Comparison of ENCODE assay signal across 7 cellular contexts in the genomic region with DNA sequence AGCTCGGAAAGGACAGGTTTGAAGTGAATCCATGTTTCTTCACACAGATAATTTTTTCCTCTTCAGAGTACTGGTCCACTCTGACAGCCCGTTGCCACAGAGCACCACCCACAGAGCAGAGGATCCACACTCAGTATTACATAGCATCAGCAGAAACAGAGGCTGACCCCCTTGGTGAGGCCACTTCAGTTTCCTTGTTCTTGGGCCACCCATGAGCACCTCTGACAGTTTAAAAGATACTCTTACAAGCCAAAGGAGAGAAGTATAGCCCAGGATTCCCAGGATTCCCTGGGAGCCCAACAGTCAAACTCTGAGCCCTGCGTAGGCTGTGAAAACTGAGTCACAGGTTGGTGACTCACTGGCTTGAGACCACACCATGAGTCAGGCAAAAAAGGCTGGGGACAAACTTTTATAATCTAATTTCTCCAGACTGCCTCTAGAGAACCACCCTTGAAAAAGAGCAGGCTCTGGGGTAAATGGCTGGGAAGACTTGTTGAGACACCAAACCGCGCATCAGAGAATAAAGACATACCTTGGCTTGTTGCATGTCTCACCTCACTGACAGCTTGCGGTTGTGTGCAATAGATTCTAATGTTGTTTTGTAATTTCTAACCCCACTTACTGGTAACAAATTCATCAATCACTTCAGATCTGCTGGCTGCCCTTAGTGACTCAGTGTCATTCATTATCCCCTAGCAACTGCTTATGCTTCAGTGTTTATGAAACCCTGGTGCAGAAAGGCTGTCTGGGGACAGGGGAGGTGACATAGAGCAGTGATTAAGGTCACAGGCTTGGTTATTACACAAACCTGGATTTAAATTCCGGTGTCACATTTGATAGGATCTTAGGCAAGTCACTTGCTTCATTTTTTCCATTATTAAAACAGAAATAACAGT. TPM values are rescaled to one million over a fixed set of nuclear protein-coding genes. Genes with fewer than 3 reads are reported as not detected.
DNase-seq lines count a peak whose midpoint lies in the region; ATAC-seq, FAIRE-seq and TF ChIP-seq lines count a peak whose summit lies in the region.

No MANE protein-coding gene starts in this region.

- peaks cover 0 to 2% of the 10 kb centered on the region in 2 donors for H3K4me1 Mint-ChIP-seq in stimulated activated naive B cell treated with anti-CD40 and anti-IgM and Interleukin-4, amounts not matched to agents 10 μg/mL and 1 μg/mL and 100 μg/mL, for 72 hours

- no peak overlapping the region for H3K4me3 Mint-ChIP-seq in stimulated activated naive B cell treated with anti-CD40 and anti-IgM and Interleukin-4, amounts not matched to agents 10 μg/mL and 1 μg/mL and 100 μg/mL, for 72 hours

- TF ChIP-seq CTCF in kidney (IDR thresholded peaks at IDR 0.05; ENCODE audit: borderline replicate concordance, extremely low read depth, insufficient read depth): no peak

- peak; percentile 89 for DNase-seq in MG63
- peak; percentile 91 for DNase-seq in amniotic stem cell (lab: John Stamatoyannopoulos, UW)
- DNase-seq in kidney: peak; percentile 78
- DNase-seq in stimulated activated naive B cell treated with anti-CD40 and anti-IgM and Interleukin-4, amounts not matched to agents 10 μg/mL and 1 μg/mL and 100 μg/mL, for 72 hours: no peak
- no peak for DNase-seq in NCI-H2227 (lab: John Stamatoyannopoulos, UW; ENCODE audit: unreplicated experiment)

- intact Hi-C loops in kidney (cut with DNase I): no loop called here

- peak overlapping the region in 1 of 2 donors; percentile 11 for H3K27ac ChIP-seq in kidney (ENCODE audit: low read depth in 2 of 2, low read length in 2 of 2)

- no peak overlapping the region for H3K27ac Mint-ChIP-seq in stimulated activated naive B cell treated with anti-CD40 and anti-IgM and Interleukin-4, amounts not matched to agents 10 μg/mL and 1 μg/mL and 100 μg/mL, for 72 hours

- H3K27me3 ChIP-seq in MG63: no peaks in the 10 kb centered on the region

- H3K27me3 Mint-ChIP-seq in stimulated activated naive B cell treated with anti-CD40 and anti-IgM and Interleukin-4, amounts not matched to agents 10 μg/mL and 1 μg/mL and 100 μg/mL, for 72 hours: peaks cover 0 to 6% of the 10 kb centered on the region in 2 donors

- H3K4me3 ChIP-seq in MG63 (no peak overlapping the region), kidney (ENCODE audit: low read length in 2 of 2) (no peak overlapping the region)

- no peaks in the 10 kb centered on the region for H3K9me3 Mint-ChIP-seq in stimulated activated naive B cell treated with anti-CD40 and anti-IgM and Interleukin-4, amounts not matched to agents 10 μg/mL and 1 μg/mL and 100 μg/mL, for 72 hours

- no peaks in the 10 kb centered on the region; the same call in 1 of the 2 replicates for H3K9me3 ChIP-seq in MG63
- no peaks in the 10 kb centered on the region for H3K9me3 ChIP-seq in kidney (ENCODE audit: control insufficient read depth in 1 of 2, low read length in 2 of 2)

- peaks cover 14 to 26% of the 10 kb centered on the region in 2 donors for H3K4me1 ChIP-seq in kidney (ENCODE audit: control insufficient read depth in 1 of 2, insufficient read depth in 1 of 2, low read depth in 1 of 2, low read length in 2 of 2)

- no peaks in the 10 kb centered on the region for H3K36me3 Mint-ChIP-seq in stimulated activated naive B cell treated with anti-CD40 and anti-IgM and Interleukin-4, amounts not matched to agents 10 μg/mL and 1 μg/mL and 100 μg/mL, for 72 hours

- ATAC-seq in GM18870 (IDR thresholded peaks at IDR 0.05; ENCODE audit: unreplicated experiment): peak; percentile 58
- ATAC-seq in stimulated activated naive B cell treated with anti-CD40 and anti-IgM and Interleukin-4, amounts not matched to agents 10 μg/mL and 1 μg/mL and 100 μg/mL, for 72 hours (replicated peaks): peak; percentile 57 to 66
- no peak for ATAC-seq in GM18502 (IDR thresholded peaks at IDR 0.05; ENCODE audit: poor library complexity, unreplicated experiment)

- no peak overlapping the region for H3K9ac ChIP-seq in kidney (ENCODE audit: low read length in 2 of 2)

- H3K36me3 ChIP-seq in MG63: no peaks in the 10 kb centered on the region
- no peaks in the 10 kb centered on the region for H3K36me3 ChIP-seq in kidney (ENCODE audit: control insufficient read depth in 1 of 2, insufficient read depth in 2 of 2, low read length in 2 of 2)

- no peak for FAIRE-seq in kidney (lab: Jason Lieb, UNC)

RNA-seq across cellular contexts. Expression of a gene that starts 56.9 kb away (rescaled TPM):
- total RNA-seq in MG63 (2014; rRNA removed; shearing (Covaris generic); ENCODE audit: low replicate concordance): 19.9 and 37.4 TPM in 2 replicates
- 54.6 TPM for total RNA-seq in kidney
- polyA plus RNA-seq in kidney (ENCODE audit: insufficient read depth, low read depth, low replicate concordance): 53.4 TPM

Comparison
In these comparisons a context has a peak if more than half of its experiments do, and no peak if none do; other contexts are left out.
1. DNase-seq: peak in MG63 (single experiment), amniotic stem cell (single experiment) and kidney (single experiment); none in stimulated activated naive B cell treated with anti-CD40 and anti-IgM and Interleukin-4, amounts not matched to agents 10 μg/mL and 1 μg/mL and 100 μg/mL, for 72 hours (single experiment) and NCI-H2227 (single experiment).